ENCODE assay signal across 9 cellular contexts in the genomic region with DNA sequence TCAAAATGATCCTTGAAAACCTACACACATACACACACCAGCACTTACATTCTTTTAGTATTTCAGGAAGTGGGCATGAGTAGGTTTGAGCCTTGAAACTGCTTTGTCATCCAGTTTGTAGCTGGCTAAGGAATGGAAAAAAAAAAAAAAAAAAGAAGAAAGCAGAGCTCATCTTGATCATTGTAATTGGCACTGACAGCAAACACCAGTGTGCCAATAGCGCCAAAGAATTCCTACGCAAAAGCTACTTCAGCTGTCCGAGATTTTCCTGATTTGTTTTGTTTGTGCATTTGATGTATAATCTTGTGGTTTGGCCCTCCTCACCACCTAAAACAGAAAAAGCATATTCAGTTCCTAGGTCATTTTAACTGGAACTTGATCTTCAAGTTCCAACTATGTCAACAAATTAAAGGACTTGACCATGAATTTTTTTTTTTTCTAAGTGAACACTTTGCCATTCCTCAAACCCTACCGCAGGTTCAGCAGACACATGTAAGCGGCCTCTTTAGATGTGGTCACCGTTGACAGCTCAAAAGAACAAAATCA. TPM values are rescaled to one million over a fixed set of nuclear protein-coding genes. Genes with fewer than 3 reads are reported as not detected.
A peak's percentile ranks its signal among the peaks of the same experiment; 100 is the strongest.
DNase-seq lines count a peak whose midpoint lies in the region; ATAC-seq and TF ChIP-seq lines count a peak whose summit lies in the region.
"Had no signal": no experiment of that assay in that cellular context is flagged by ENCODE, and none has a peak within 500 bp of the region (broad histone marks: within the 10 kb centered on the region; RNA-seq: fewer than 3 reads in every experiment).

No MANE protein-coding gene starts in this region.

- H4K20me1 ChIP-seq in GM23338 (replicated peaks; ENCODE audit: insufficient read depth) = no peaks in the 10 kb centered on the region

- CTCF ChIA-PET in A673 (lab: Charles Lee) = interaction anchor here (0.6 kb wide), 2 partner anchors 109 to 1472 kb away, joined by 3 to 4 read pairs; no protein-coding TSS in a partner anchor
- CTCF ChIA-PET in activated CD8-positive, alpha-beta T cell treated with anti-CD3 and anti-CD28 coated beads for 36 hours (lab: Charles Lee) = interaction anchor here (1.4 kb wide), 1 partner anchor 10 kb away, joined by 5 read pairs; no protein-coding TSS in a partner anchor

- H3K27me3 Mint-ChIP-seq in activated CD8-positive, alpha-beta T cell treated with anti-CD3 and anti-CD28 coated beads for 36 hours = no peaks in the 10 kb centered on the region
- H3K27me3 Mint-ChIP-seq in GM23338 (ENCODE audit: insufficient read depth, low read depth, poor library complexity) = peaks cover 2% of the 10 kb centered on the region

- POLR2A ChIA-PET in A673 (lab: Charles Lee; ENCODE audit: low non-redundant PET) = interaction anchor here (0.6 kb wide), 2 partner anchors 53 to 60 kb away, joined by 5 to 8 read pairs; no protein-coding TSS in a partner anchor
- POLR2A ChIA-PET in activated CD8-positive, alpha-beta T cell treated with anti-CD3 and anti-CD28 coated beads for 36 hours (lab: Charles Lee) = no interaction called here

- peak; percentile 85 for DNase-seq in A673 (ENCODE audit: low spot score)
- peak; percentile 25 for DNase-seq in Jurkat, Clone E6-1 (ENCODE audit: low read depth, low spot score)
- peak; percentile 26 for DNase-seq in SKM-1 (lab: John Stamatoyannopoulos, UW; ENCODE audit: unreplicated experiment)
- DNase-seq in kidney epithelial cell (ENCODE audit: low read depth) = peak; percentile 54
- DNase-seq in activated CD8-positive, alpha-beta T cell treated with anti-CD3 and anti-CD28 coated beads for 36 hours = no peak
- DNase-seq in H7 = no peak
- DNase-seq in GM23338 (ENCODE audit: low spot score) = no peak

- no peaks in the 10 kb centered on the region for H3K9me3 Mint-ChIP-seq in activated CD8-positive, alpha-beta T cell treated with anti-CD3 and anti-CD28 coated beads for 36 hours
- H3K9me3 Mint-ChIP-seq in GM23338 = no peaks in the 10 kb centered on the region; the same call in 2 of the 3 replicates

- H3K4me3 ChIP-seq in A673 (ENCODE audit: low read depth, low read length, poor library complexity, severe bottlenecking) (peak overlapping the region; percentile 18), kidney epithelial cell (ENCODE audit: low read depth, low read length) (no peak overlapping the region), H7 (ENCODE audit: insufficient read depth, low read depth, low read length) (no peak overlapping the region), GM23338 (no peak overlapping the region)
- no peak overlapping the region for H3K4me3 ChIP-seq in Jurkat, Clone E6-1 (ENCODE audit: low read length)
- H3K4me3 ChIP-seq: adrenal gland had no signal

- no peaks in the 10 kb centered on the region for H3K36me3 Mint-ChIP-seq in activated CD8-positive, alpha-beta T cell treated with anti-CD3 and anti-CD28 coated beads for 36 hours (ENCODE audit: low read depth)
- peaks cover 3% of the 10 kb centered on the region; the same call in 1 of the 3 replicates for H3K36me3 Mint-ChIP-seq in GM23338 (ENCODE audit: low read depth)

- H3K27ac Mint-ChIP-seq in activated CD8-positive, alpha-beta T cell treated with anti-CD3 and anti-CD28 coated beads for 36 hours = no peak overlapping the region
- H3K27ac Mint-ChIP-seq in GM23338 = no peak overlapping the region

- 0 out of 2 replicates have a peak, but pooled peaks cover 3% of the 10 kb centered on the region for H3K79me2 ChIP-seq in GM23338 (replicated peaks; ENCODE audit: insufficient read depth)

- H3K27ac ChIP-seq in A673 (ENCODE audit: low read depth, low read length, poor library complexity, severe bottlenecking) = peak overlapping the region; percentile 88
- no peak overlapping the region for H3K27ac ChIP-seq in GM23338 (ENCODE audit: low read depth)
- H3K27ac ChIP-seq: adrenal gland had no signal

- peaks cover 11% of the 10 kb centered on the region for H3K9me3 ChIP-seq in A673 (ENCODE audit: low read depth, low read length, poor library complexity, severe bottlenecking)
- H3K9me3 ChIP-seq: adrenal gland had no signal

- H3K4me1 Mint-ChIP-seq in activated CD8-positive, alpha-beta T cell treated with anti-CD3 and anti-CD28 coated beads for 36 hours (ENCODE audit: low read depth) = peaks cover 7% of the 10 kb centered on the region
- peaks cover 12% of the 10 kb centered on the region for H3K4me1 Mint-ChIP-seq in GM23338

- H3K36me3 ChIP-seq in A673 (ENCODE audit: insufficient read depth, low read length, poor library complexity, severe bottlenecking) = peaks cover 10% of the 10 kb centered on the region
- H3K36me3 ChIP-seq in kidney epithelial cell (ENCODE audit: control insufficient read depth, insufficient read depth, low read length) = no peaks in the 10 kb centered on the region
- no peaks in the 10 kb centered on the region for H3K36me3 ChIP-seq in H7 (replicated peaks; ENCODE audit: control insufficient read depth, insufficient read depth, low read length)
- H3K36me3 ChIP-seq in GM23338 (ENCODE audit: insufficient read depth) = no peaks in the 10 kb centered on the region
- H3K36me3 ChIP-seq: adrenal gland had no signal

- peaks cover 41% of the 10 kb centered on the region for H3K4me1 ChIP-seq in A673 (ENCODE audit: insufficient read depth, low read length, poor library complexity, severe bottlenecking)
- peaks cover 5% of the 10 kb centered on the region; the same call in 1 of the 2 replicates for H3K4me1 ChIP-seq in GM23338 (ENCODE audit: insufficient read depth)
- H3K4me1 ChIP-seq: adrenal gland had no signal

- no peak for TF ChIP-seq CTCF in A673 (conservative IDR thresholded peaks at IDR 0.05; ENCODE audit: low read depth, low read length)
- TF ChIP-seq CTCF in kidney epithelial cell (IDR thresholded peaks at IDR 0.05; ENCODE audit: insufficient read depth, low read length, poor library complexity, severe bottlenecking) = no peak
- TF ChIP-seq CTCF in activated CD8-positive, alpha-beta T cell treated with anti-CD3 and anti-CD28 coated beads for 36 hours (IDR thresholded peaks at IDR 0.05) = no peak
- TF ChIP-seq CTCF in GM23338 (conservative IDR thresholded peaks at IDR 0.05; ENCODE audit: low read depth in 2 of 2) = no peak

- ATAC-seq in activated CD8-positive, alpha-beta T cell treated with anti-CD3 and anti-CD28 coated beads for 36 hours = no peak
- no peak for ATAC-seq in GM23338
- ATAC-seq in HG03175 (IDR thresholded peaks at IDR 0.05; ENCODE audit: unreplicated experiment) = no peak

- H2AFZ ChIP-seq in GM23338 = no peak overlapping the region

- intact Hi-C loops in A673 (cut with micrococcal nuclease; ENCODE audit: unreplicated experiment) = no loop called here
- intact Hi-C loops in activated CD8-positive, alpha-beta T cell treated with anti-CD3 and anti-CD28 coated beads for 36 hours (cut with micrococcal nuclease) = no loop called here

- H3K27me3 ChIP-seq in A673 (replicated peaks; ENCODE audit: insufficient read depth, low read depth, low read length, poor library complexity) = no peaks in the 10 kb centered on the region
- no peaks in the 10 kb centered on the region for H3K27me3 ChIP-seq in kidney epithelial cell (ENCODE audit: control insufficient read depth, insufficient read depth, low read length)
- no peaks in the 10 kb centered on the region for H3K27me3 ChIP-seq in H7 (ENCODE audit: control insufficient read depth, insufficient read depth, low read length)
- no peaks in the 10 kb centered on the region for H3K27me3 ChIP-seq in GM23338 (ENCODE audit: insufficient read depth)
- H3K27me3 ChIP-seq: adrenal gland had no signal

- no peaks in the 10 kb centered on the region for H3K9me2 ChIP-seq in GM23338 (ENCODE audit: insufficient read depth)

- H3K4me2 ChIP-seq in GM23338 = no peak overlapping the region

- no TSS peak for BruUV-seq in A673 (replicated peaks; lab: Mats Ljungman, UMichigan)

- no peaks in the 10 kb centered on the region for H3F3A ChIP-seq in GM23338 (replicated peaks; ENCODE audit: low read depth)

- H3K4me3 Mint-ChIP-seq in activated CD8-positive, alpha-beta T cell treated with anti-CD3 and anti-CD28 coated beads for 36 hours = no peak overlapping the region
- no peak overlapping the region for H3K4me3 Mint-ChIP-seq in GM23338

TF ChIP-seq in GM23338, 12 proteins besides CTCF, POLR2A, EP300 and RAD21:
- no peak for TF ChIP-seq POLR2AphosphoS5 (IDR thresholded peaks at IDR 0.05; ENCODE audit: low read depth)

RNA-seq across cellular contexts. Expression of a gene that starts 57.3 kb away (rescaled TPM):
- total RNA-seq in A673 (2021) (107 and 128 TPM in 2 replicates), kidney epithelial cell (8.1 and 14.7 TPM in 2 replicates)
- not detected for polyA plus RNA-seq in Jurkat, Clone E6-1 (2012; ENCODE audit: insufficient read depth, insufficient read length)
- total RNA-seq in activated CD8-positive, alpha-beta T cell treated with anti-CD3 and anti-CD28 coated beads for 36 hours = not detected
- 8.6 and 10.8 TPM in 2 replicates for total RNA-seq in H7 (2014; rRNA removed; shearing (Covaris generic))
- 5.4 and 7.4 TPM in 2 replicates for total RNA-seq in GM23338 (2014; rRNA removed; shearing (Covaris generic))
- 3.8 and 4.3 TPM in 2 replicates for polyA plus RNA-seq in GM23338 (2016; fragmentation: Nextera tagmentation; extraction: Ambion mirVana)

Comparison
In these comparisons a context has a peak if more than half of its experiments do, and no peak if none do; other contexts are left out.
1. DNase-seq: peak in A673 (single experiment), Jurkat, Clone E6-1 (single experiment), SKM-1 (single experiment) and kidney epithelial cell (single experiment); none in activated CD8-positive, alpha-beta T cell treated with anti-CD3 and anti-CD28 coated beads for 36 hours (single experiment), H7 (single experiment) and GM23338 (single experiment).